10 cellular contexts compared by ENCODE assay signal in the genomic region with DNA sequence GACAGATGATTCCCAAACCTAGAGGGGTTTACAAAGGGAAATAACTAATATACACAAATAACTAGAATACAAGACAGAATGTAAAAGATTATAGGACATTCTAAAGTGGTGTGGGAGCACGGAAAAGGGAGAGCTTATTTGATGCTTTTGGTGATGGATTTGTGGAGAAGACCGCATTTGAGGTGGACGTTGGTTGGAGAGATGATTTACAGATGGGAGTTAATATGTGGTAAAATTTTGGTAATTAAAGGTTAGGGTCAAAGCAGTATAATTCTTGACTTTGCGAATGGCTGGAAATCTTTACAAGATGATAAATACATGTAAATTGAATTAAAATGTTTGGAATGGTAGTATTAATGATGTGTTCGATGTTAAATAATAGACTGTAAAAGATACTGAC. TPM values are rescaled to one million over a fixed set of nuclear protein-coding genes. Genes with fewer than 3 reads are reported as not detected.
DNase-seq lines count a peak whose midpoint lies in the region; ATAC-seq and TF ChIP-seq lines count a peak whose summit lies in the region.
"Had no signal": no experiment of that assay in that cellular context is flagged by ENCODE, and none has a peak within 500 bp of the region (broad histone marks: within the 10 kb centered on the region; RNA-seq: fewer than 3 reads in every experiment).

No MANE protein-coding gene starts in this region.

- no peaks in the 10 kb centered on the region for H3K27me3 Mint-ChIP-seq in MCF 10A (ENCODE audit: insufficient read depth, unreplicated experiment)
- peaks cover 5% of the 10 kb centered on the region for H3K27me3 Mint-ChIP-seq in activated CD8-positive, alpha-beta T cell treated with anti-CD3 and anti-CD28 coated beads for 36 hours

- peak overlapping the region; percentile 93 for H3K9ac ChIP-seq in iPS-18a (ENCODE audit: low read length)

- H3K27me3 ChIP-seq in breast epithelium (no peaks in the 10 kb centered on the region), iPS-18a (ENCODE audit: control insufficient read depth, insufficient read depth, low read length) (no peaks in the 10 kb centered on the region), suprapubic skin (no peaks in the 10 kb centered on the region)

- TF ChIP-seq POLR2A in breast epithelium (IDR thresholded peaks at IDR 0.05), result no peak
- TF ChIP-seq POLR2A in suprapubic skin (IDR thresholded peaks at IDR 0.05), result no peak

- ATAC-seq in activated CD8-positive, alpha-beta T cell treated with anti-CD3 and anti-CD28 coated beads for 36 hours, result no peak

- H3K27ac Mint-ChIP-seq in MCF 10A (ENCODE audit: low read depth, unreplicated experiment), result peak overlapping the region; percentile 100
- H3K27ac Mint-ChIP-seq in activated CD8-positive, alpha-beta T cell treated with anti-CD3 and anti-CD28 coated beads for 36 hours, result no peak overlapping the region

- no peak for DNase-seq in MCF 10A (ENCODE audit: unreplicated experiment)
- no peak for DNase-seq in breast epithelium (ENCODE audit: low spot score in 2 of 2)
- no peak for DNase-seq in activated CD8-positive, alpha-beta T cell treated with anti-CD3 and anti-CD28 coated beads for 36 hours
- DNase-seq in suprapubic skin (ENCODE audit: low spot score in 2 of 2), result no peak
- DNase-seq in GOT3 (lab: John Stamatoyannopoulos, UW), result no peak
- DNase-seq in DMS 273 (lab: John Stamatoyannopoulos, UW; ENCODE audit: unreplicated experiment), result no peak
- DNase-seq in NCI-H1417 treated with DMSO at 0.1 percent for 48 hours (lab: John Stamatoyannopoulos, UW), result no peak
- DNase-seq: DMS153, NCI-H187 treated with DMSO at 0.1 percent for 48 hours had no signal

- H3K4me1 ChIP-seq in breast epithelium, result peaks cover 0 to 6% of the 10 kb centered on the region in 2 donors
- H3K4me1 ChIP-seq in iPS-18a (ENCODE audit: control insufficient read depth, low read depth, low read length), result peaks cover 6% of the 10 kb centered on the region
- H3K4me1 ChIP-seq in suprapubic skin, result peaks cover 13% of the 10 kb centered on the region

- no peak overlapping the region for H3K4me3 ChIP-seq in breast epithelium
- H3K4me3 ChIP-seq in iPS-18a (ENCODE audit: low read length), result peak overlapping the region; percentile 93
- peak overlapping the region; percentile 68 for H3K4me3 ChIP-seq in suprapubic skin

- TSS peak; percentile 63 for BruUV-seq in MCF 10A (replicated peaks; lab: Mats Ljungman, UMichigan)

- CTCF ChIA-PET in MCF 10A (lab: Yijun Ruan, JAX), result interaction anchor here (0.5 to 0.9 kb wide), 2 partner anchors 187 to 263 kb away, joined by 3 read pairs; no protein-coding TSS in a partner anchor
- CTCF ChIA-PET in activated CD8-positive, alpha-beta T cell treated with anti-CD3 and anti-CD28 coated beads for 36 hours (lab: Charles Lee), result interaction anchor here (1.5 to 2.5 kb wide), 3 partner anchors 9 to 99 kb away, joined by 3 to 6 read pairs (median 6); partner anchors contain the start of genes RAD51 and RPUSD2

- TF ChIP-seq CTCF in MCF 10A (IDR thresholded peaks at IDR 0.05; ENCODE audit: unreplicated experiment) (no peak), breast epithelium (IDR thresholded peaks at IDR 0.05) (no peak), suprapubic skin (IDR thresholded peaks at IDR 0.05) (no peak)
- no peak for TF ChIP-seq CTCF in activated CD8-positive, alpha-beta T cell treated with anti-CD3 and anti-CD28 coated beads for 36 hours (IDR thresholded peaks at IDR 0.05)

- peaks cover 10% of the 10 kb centered on the region for H3K4me1 Mint-ChIP-seq in MCF 10A (ENCODE audit: insufficient read depth, unreplicated experiment)
- peaks cover 22% of the 10 kb centered on the region for H3K4me1 Mint-ChIP-seq in activated CD8-positive, alpha-beta T cell treated with anti-CD3 and anti-CD28 coated beads for 36 hours (ENCODE audit: low read depth)

- POLR2A ChIA-PET in MCF 10A (lab: Yijun Ruan, JAX), result interaction anchor here (1.0 to 3.1 kb wide), 8 partner anchors 13 to 661 kb away, joined by 3 to 20 read pairs (median 6); partner anchors contain the start of genes CCDC32, RAD51 and RPUSD2
- POLR2A ChIA-PET in activated CD8-positive, alpha-beta T cell treated with anti-CD3 and anti-CD28 coated beads for 36 hours (lab: Charles Lee), result interaction anchor here (0.6 to 0.8 kb wide), 2 partner anchors 26 to 99 kb away, joined by 3 read pairs; partner anchors contain the start of genes RAD51 and RPUSD2

- no peaks in the 10 kb centered on the region for H3K9me3 ChIP-seq in breast epithelium
- no peaks in the 10 kb centered on the region for H3K9me3 ChIP-seq in iPS-18a (ENCODE audit: control insufficient read depth, low read depth, low read length)
- H3K9me3 ChIP-seq in suprapubic skin, result no peaks in the 10 kb centered on the region

- peaks cover 7% of the 10 kb centered on the region for H3K36me3 Mint-ChIP-seq in MCF 10A (ENCODE audit: insufficient read depth, unreplicated experiment)
- H3K36me3 Mint-ChIP-seq in activated CD8-positive, alpha-beta T cell treated with anti-CD3 and anti-CD28 coated beads for 36 hours (ENCODE audit: low read depth), result peaks cover 2% of the 10 kb centered on the region

- WGBS in suprapubic skin, result 47% methylated on average over 5 of the region's 5 CpGs

- intact Hi-C loops in MCF 10A (cut with micrococcal nuclease), result loop anchor here (2.0 to 10.0 kb wide), 3 partner anchors 30 to 300 kb away; partner anchors contain the start of genes C15orf62, CCDC32, GCHFR and VPS18
- intact Hi-C loops in breast epithelium (cut with DNase I; ENCODE audit: low total_unique reads), result no loop called here
- intact Hi-C loops in activated CD8-positive, alpha-beta T cell treated with anti-CD3 and anti-CD28 coated beads for 36 hours (cut with micrococcal nuclease), result no loop called here

- no peaks in the 10 kb centered on the region for H3K36me3 ChIP-seq in breast epithelium
- H3K36me3 ChIP-seq in iPS-18a (ENCODE audit: control insufficient read depth, low read depth, low read length), result no peaks in the 10 kb centered on the region
- no peaks in the 10 kb centered on the region for H3K36me3 ChIP-seq in suprapubic skin

- TF ChIP-seq EP300 in suprapubic skin (IDR thresholded peaks at IDR 0.05), result no peak

- no peak overlapping the region for H3K27ac ChIP-seq in breast epithelium
- H3K27ac ChIP-seq in iPS-18a (ENCODE audit: low read length), result no peak overlapping the region
- no peak overlapping the region for H3K27ac ChIP-seq in suprapubic skin

- no peaks in the 10 kb centered on the region for H3K9me3 Mint-ChIP-seq in MCF 10A (ENCODE audit: unreplicated experiment)
- no peaks in the 10 kb centered on the region for H3K9me3 Mint-ChIP-seq in activated CD8-positive, alpha-beta T cell treated with anti-CD3 and anti-CD28 coated beads for 36 hours

- H3K4me3 Mint-ChIP-seq in MCF 10A (ENCODE audit: unreplicated experiment), result peak overlapping the region; percentile 89
- peak overlapping the region; percentile 83 for H3K4me3 Mint-ChIP-seq in activated CD8-positive, alpha-beta T cell treated with anti-CD3 and anti-CD28 coated beads for 36 hours

RNA-seq across cellular contexts. Expression of gene KNL1, which starts 1.2 kb away (rescaled TPM):
- total RNA-seq in MCF 10A (2022), result 7.9 and 11.4 TPM in 2 replicates
- total RNA-seq in breast epithelium, result 1 to 10 TPM in 2 of 3 donors, under 1 TPM in 1; 0.66 to 1.8 (median 1.3) TPM
- total RNA-seq in activated CD8-positive, alpha-beta T cell treated with anti-CD3 and anti-CD28 coated beads for 36 hours, result 10 to 100 TPM; 20.9 to 22.8 TPM
- 1 to 10 TPM; 2.5 to 4.9 (median 3.1) TPM for total RNA-seq in suprapubic skin

RNA-seq across cellular contexts. Expression of gene RPUSD2, which starts 26.1 kb away (rescaled TPM):
- total RNA-seq in MCF 10A (2022) (13.4 and 13.9 TPM in 2 replicates), breast epithelium (10 to 100 TPM in 1 of 3 donors, 1 to 10 TPM in 2; 5.8 to 12.5 (median 7.2) TPM), suprapubic skin (10 to 100 TPM in 3 of 4 donors, 1 to 10 TPM in 1; 8.1 to 14.0 (median 12.1) TPM)
- 10 to 100 TPM; 17.2 to 19.0 TPM for total RNA-seq in activated CD8-positive, alpha-beta T cell treated with anti-CD3 and anti-CD28 coated beads for 36 hours

RNA-seq across cellular contexts. Expression of gene CCDC32, which starts 30.4 kb away (rescaled TPM):
- total RNA-seq in MCF 10A (2022) (17.9 and 18.1 TPM in 2 replicates), breast epithelium (10 to 100 TPM; 35.0 to 42.3 (median 36.4) TPM), suprapubic skin (10 to 100 TPM; 13.4 to 27.6 (median 19.6) TPM)
- 10 to 100 TPM; 21.3 to 22.0 TPM for total RNA-seq in activated CD8-positive, alpha-beta T cell treated with anti-CD3 and anti-CD28 coated beads for 36 hours

Comparison
In these comparisons a context has a peak if more than half of its experiments do, and no peak if none do; other contexts are left out.
1. H3K4me3 ChIP-seq: peak in iPS-18a (single experiment) and suprapubic skin (single experiment); none in breast epithelium (0 of 3).